ENCODE assay signal across 12 cellular contexts in genomic region chr1:243718893-243719292, GRCh38.
DNase-seq lines count a peak whose midpoint lies in the region; ATAC-seq and TF ChIP-seq lines count a peak whose summit lies in the region.
"Had no signal": no experiment of that assay in that cellular context is flagged by ENCODE, and none has a peak within 500 bp of the region (broad histone marks: within the 10 kb centered on the region; RNA-seq: fewer than 3 reads in every experiment).

No MANE protein-coding gene starts in this region.

- H3K4me3 ChIP-seq in mesodermal cell (ENCODE audit: extremely low read depth, insufficient read depth, low read length, poor library complexity, severe bottlenecking), result no peak overlapping the region
- H3K4me3 ChIP-seq in CD4-positive, alpha-beta memory T cell (ENCODE audit: low read length in 2 of 2), result no peak overlapping the region
- H3K4me3 ChIP-seq in heart left ventricle, result no peak overlapping the region
- no peak overlapping the region for H3K4me3 ChIP-seq in Caco-2 (ENCODE audit: low read depth, low read length)
- H3K4me3 ChIP-seq: HAP-1 had no signal

- no peaks in the 10 kb centered on the region for H3K27me3 Mint-ChIP-seq in CD4-positive, alpha-beta memory T cell
- H3K27me3 Mint-ChIP-seq in Caco-2 (ENCODE audit: insufficient read depth, unreplicated experiment), result no peaks in the 10 kb centered on the region
- H3K27me3 Mint-ChIP-seq: activated naive CD8-positive, alpha-beta T cell treated with anti-CD3 and anti-CD28 coated beads, Interleukin-2, amount 50 U/mL, for 24 hours; CD8-positive, alpha-beta memory T cell; naive B cell had no signal

- H3K4me1 ChIP-seq in mesodermal cell (ENCODE audit: control insufficient read depth, insufficient read depth, low read length, poor library complexity, severe bottlenecking) (peaks cover 11% of the 10 kb centered on the region), heart left ventricle (peaks cover 0 to 45% (median 6%) of the 10 kb centered on the region in 12 donors), Caco-2 (peaks cover 8% of the 10 kb centered on the region; the same call in 1 of the 2 replicates)
- H3K4me1 ChIP-seq in CD4-positive, alpha-beta memory T cell (ENCODE audit: insufficient read depth, low read length), result no peaks in the 10 kb centered on the region

- CTCF ChIA-PET in CD4-positive, alpha-beta memory T cell (lab: Charles Lee; ENCODE audit: partially characterized antibody), result interaction anchor here (0.9 kb wide), 1 partner anchor 13 kb away, joined by 3 read pairs; no protein-coding TSS in a partner anchor
- CTCF ChIA-PET in Caco-2 (lab: Charles Lee), result no interaction called here

- H3K27ac Mint-ChIP-seq in CD4-positive, alpha-beta memory T cell, result no peak overlapping the region
- H3K27ac Mint-ChIP-seq in Caco-2 (ENCODE audit: unreplicated experiment), result no peak overlapping the region
- H3K27ac Mint-ChIP-seq: activated naive CD8-positive, alpha-beta T cell treated with anti-CD3 and anti-CD28 coated beads, Interleukin-2, amount 50 U/mL, for 24 hours; CD8-positive, alpha-beta memory T cell had no signal

- TF ChIP-seq POLR2A in heart left ventricle (IDR thresholded peaks at IDR 0.05), result no peak

- H3K36me3 Mint-ChIP-seq in CD4-positive, alpha-beta memory T cell, result peaks cover 3 to 14% of the 10 kb centered on the region in 2 donors
- no peaks in the 10 kb centered on the region for H3K36me3 Mint-ChIP-seq in Caco-2 (ENCODE audit: insufficient read depth, unreplicated experiment)

- peak overlapping the region; percentile 77 for H3K27ac ChIP-seq in mesodermal cell (ENCODE audit: low read depth, low read length, severe bottlenecking)
- H3K27ac ChIP-seq in CD4-positive, alpha-beta memory T cell (ENCODE audit: low read depth, low read length), result no peak overlapping the region
- no peak overlapping the region for H3K27ac ChIP-seq in heart left ventricle

- H3K36me3 ChIP-seq in mesodermal cell (ENCODE audit: control insufficient read depth, insufficient read depth, low read length) (no peaks in the 10 kb centered on the region), heart left ventricle (no peaks in the 10 kb centered on the region), Caco-2 (ENCODE audit: control insufficient read depth, insufficient read depth, low read length) (no peaks in the 10 kb centered on the region)
- no peaks in the 10 kb centered on the region for H3K36me3 ChIP-seq in CD4-positive, alpha-beta memory T cell (ENCODE audit: insufficient read depth, low read length)
- H3K36me3 ChIP-seq: HAP-1 had no signal

- H3K4me3 Mint-ChIP-seq in CD4-positive, alpha-beta memory T cell, result peak overlapping the region in 1 of 8 donors; percentile 31
- no peak overlapping the region for H3K4me3 Mint-ChIP-seq in Caco-2 (ENCODE audit: unreplicated experiment)
- H3K4me3 Mint-ChIP-seq: activated naive CD8-positive, alpha-beta T cell treated with anti-CD3 and anti-CD28 coated beads, Interleukin-2, amount 50 U/mL, for 24 hours; naive B cell had no signal

- H3K27me3 ChIP-seq in CD4-positive, alpha-beta memory T cell (ENCODE audit: insufficient read depth, low read length), result no peaks in the 10 kb centered on the region
- H3K27me3 ChIP-seq in heart left ventricle (no peaks in the 10 kb centered on the region), Caco-2 (replicated peaks; ENCODE audit: control insufficient read depth, insufficient read depth, low read length) (no peaks in the 10 kb centered on the region)

- intact Hi-C loops in CD4-positive, alpha-beta memory T cell (cut with micrococcal nuclease), result no loop called here
- intact Hi-C loops in heart left ventricle (cut with DNase I) (no loop called here), Caco-2 (cut with micrococcal nuclease; ENCODE audit: unreplicated experiment) (no loop called here)

- no TSS peak for BruUV-seq in Caco-2 (replicated peaks; lab: Mats Ljungman, UMichigan)

- POLR2A ChIA-PET in CD4-positive, alpha-beta memory T cell (lab: Charles Lee; ENCODE audit: partially characterized antibody), result no interaction called here
- POLR2A ChIA-PET in Caco-2 (lab: Charles Lee), result no interaction called here

- no peaks in the 10 kb centered on the region for H3K9me3 Mint-ChIP-seq in CD4-positive, alpha-beta memory T cell
- no peaks in the 10 kb centered on the region for H3K9me3 Mint-ChIP-seq in Caco-2 (ENCODE audit: unreplicated experiment)
- H3K9me3 Mint-ChIP-seq: activated naive CD8-positive, alpha-beta T cell treated with anti-CD3 and anti-CD28 coated beads, Interleukin-2, amount 50 U/mL, for 24 hours; CD8-positive, alpha-beta memory T cell; naive B cell had no signal

- no peak for ATAC-seq in heart left ventricle
- ATAC-seq: activated naive CD8-positive, alpha-beta T cell treated with anti-CD3 and anti-CD28 coated beads, Interleukin-2, amount 50 U/mL, for 24 hours had no signal

- H3K4me1 Mint-ChIP-seq in CD4-positive, alpha-beta memory T cell, result peaks cover 34 to 57% (median 48%) of the 10 kb centered on the region in 4 donors
- no peaks in the 10 kb centered on the region for H3K4me1 Mint-ChIP-seq in Caco-2 (ENCODE audit: low read depth, unreplicated experiment)

- no peak for TF ChIP-seq CTCF in heart left ventricle (IDR thresholded peaks at IDR 0.05)
- no peak for TF ChIP-seq CTCF in Caco-2 (IDR thresholded peaks at IDR 0.05; ENCODE audit: insufficient read depth in 1 of 2, low read depth in 1 of 2, low read length in 1 of 2, severe bottlenecking in 1 of 2, unreplicated experiment in 1 of 2)

- WGBS in mesodermal cell (ENCODE audit: insufficient coverage in 2 of 2), 2 experiments, result 100% methylated on average over 1 of the region's 1 CpG; no CpG with 5 or more reads in 1 of the 2 experiments
- 74 to 92% (median 81%) methylated on average over 1 of the region's 1 CpG for whole genome bisulfite sequencing in heart left ventricle, 4 donors

- DNase-seq in AG20443 (ENCODE audit: low spot score), result peak; percentile 23
- peak; percentile 70 for DNase-seq in NCI-H460 (ENCODE audit: extremely low read depth, low read depth)
- DNase-seq in dedifferentiated amniotic fluid mesenchymal stem cell (ENCODE audit: extremely low spot score), result peak; percentile 67
- DNase-seq in CD4-positive, alpha-beta memory T cell, result no peak
- no peak for DNase-seq in heart left ventricle
- no peak for DNase-seq in Caco-2
- no peak for DNase-seq in NCI-H345 (lab: John Stamatoyannopoulos, UW)
- DNase-seq: activated naive CD8-positive, alpha-beta T cell treated with anti-CD3 and anti-CD28 coated beads, Interleukin-2, amount 50 U/mL, for 24 hours; CD8-positive, alpha-beta memory T cell; naive B cell had no signal

- H3K9me3 ChIP-seq in mesodermal cell (ENCODE audit: control insufficient read depth, low read length), result peaks cover 4% of the 10 kb centered on the region
- H3K9me3 ChIP-seq in CD4-positive, alpha-beta memory T cell (ENCODE audit: control insufficient read depth in 1 of 2, low read length in 2 of 2), result no peaks in the 10 kb centered on the region
- no peaks in the 10 kb centered on the region for H3K9me3 ChIP-seq in heart left ventricle
- H3K9me3 ChIP-seq in Caco-2, result no peaks in the 10 kb centered on the region
- H3K9me3 ChIP-seq: HAP-1 had no signal

Comparison
In these comparisons a context has a peak if more than half of its experiments do, and no peak if none do; other contexts are left out.
1. DNase-seq: peak in AG20443 (single experiment), NCI-H460 (single experiment) and dedifferentiated amniotic fluid mesenchymal stem cell (single experiment); none in CD4-positive, alpha-beta memory T cell (0 of 5), heart left ventricle (0 of 5), Caco-2 (0 of 2) and NCI-H345 (single experiment).